ENCODE assay signal across 1 cellular context in the genomic region with DNA sequence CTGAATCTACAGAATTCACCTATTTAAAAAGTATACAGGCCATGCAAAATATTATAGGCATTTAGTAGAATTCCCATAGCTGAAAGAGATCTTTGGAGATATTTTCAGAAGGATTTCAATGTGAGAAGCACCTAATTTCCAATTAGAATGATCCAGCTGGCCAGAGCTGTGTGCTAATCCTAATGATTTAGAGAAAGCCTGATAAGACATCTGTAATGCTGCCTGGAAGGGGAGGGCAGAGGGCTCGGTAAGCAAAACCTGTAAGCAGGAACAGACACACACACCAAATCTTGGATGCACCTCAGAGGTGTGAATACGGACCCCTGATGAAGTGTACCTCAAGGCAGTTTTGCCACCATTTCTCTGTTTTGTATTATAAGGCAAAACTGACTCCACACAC.
TF ChIP-seq lines count a peak whose summit lies in the region.

No MANE protein-coding gene starts in this region.

TF ChIP-seq in GM12878, 131 proteins besides CTCF, POLR2A, EP300 and RAD21:
- no peak for TF ChIP-seq CHD1 (IDR thresholded peaks at IDR 0.05; ENCODE audit: low read depth, low read length)
TF ChIP-seq in GM12878: peak in this region for 0.
